In the genomic region with DNA sequence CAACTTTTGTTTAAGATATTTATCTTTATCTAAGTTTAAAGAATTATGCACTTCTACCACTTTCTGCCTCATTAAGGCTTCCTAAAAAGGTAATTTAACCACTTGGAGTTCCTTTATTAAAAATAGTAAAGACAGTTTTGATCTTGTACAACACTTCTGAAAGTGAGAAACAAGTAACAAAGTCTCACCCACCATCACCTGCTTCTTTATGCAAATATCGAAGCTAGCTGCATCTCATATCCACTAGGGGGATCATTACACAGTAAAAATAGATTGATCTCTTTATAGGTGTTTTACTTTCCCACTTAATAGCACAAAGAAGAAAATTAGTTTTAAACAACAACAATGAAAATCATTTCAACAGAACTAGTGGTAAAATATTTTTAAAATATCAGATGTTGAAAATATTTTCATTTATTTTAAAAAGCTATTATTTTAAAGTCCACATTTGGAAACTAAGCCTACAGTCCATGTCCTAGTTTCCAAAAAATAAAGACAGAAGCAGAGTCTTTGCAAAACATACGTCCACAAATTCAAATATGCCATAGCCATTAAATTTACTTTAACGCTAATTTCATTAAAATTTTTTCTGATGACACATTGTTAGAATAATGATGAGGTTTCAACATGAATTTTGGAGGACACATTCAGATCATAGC, we compare ENCODE assay signal across 8 cellular contexts.
DNase-seq lines count a peak whose midpoint lies in the region; ATAC-seq and TF ChIP-seq lines count a peak whose summit lies in the region.

No MANE protein-coding gene starts in this region.

- H3K4me2 ChIP-seq in OCI-LY3 (ENCODE audit: low read length): peak overlapping the region; percentile 59

- H3K4me1 ChIP-seq in OCI-LY3 (ENCODE audit: low read length) (peaks cover 46% of the 10 kb centered on the region), uterus (no peaks in the 10 kb centered on the region)

- peak overlapping the region; percentile 81 for H3K27ac ChIP-seq in OCI-LY3 (ENCODE audit: low read length)
- no peak overlapping the region for H3K27ac ChIP-seq in uterus

- TF ChIP-seq CTCF in OCI-LY3 (IDR thresholded peaks at IDR 0.05; ENCODE audit: low read depth, low read length) (peak; percentile 63), foreskin fibroblast (IDR thresholded peaks at IDR 0.05; ENCODE audit: low read depth, low read length) (peak; percentile 37), uterus (IDR thresholded peaks at IDR 0.05) (peak; percentile 17 to 31 (median 22))

- ATAC-seq in GM19397 (IDR thresholded peaks at IDR 0.05; ENCODE audit: unreplicated experiment) (peak; percentile 89), HG03354 (IDR thresholded peaks at IDR 0.05; ENCODE audit: poor library complexity, severe bottlenecking, unreplicated experiment) (peak; percentile 97), esophagus mucosa (no peak)

- intact Hi-C loops in uterus (cut with DNase I; ENCODE audit: low total_unique reads): no loop called here

- peak overlapping the region; percentile 46 for H3K9ac ChIP-seq in OCI-LY3 (ENCODE audit: low read length)

- H4K20me1 ChIP-seq in OCI-LY3 (ENCODE audit: insufficient read depth, low read length): peaks cover 34% of the 10 kb centered on the region; the same call in 1 of the 2 replicates

- H3K79me2 ChIP-seq in OCI-LY3 (ENCODE audit: low read length): peaks cover 63% of the 10 kb centered on the region

- no peak for TF ChIP-seq POLR2A in uterus (IDR thresholded peaks at IDR 0.05)

- no peak overlapping the region for H2AFZ ChIP-seq in OCI-LY3 (ENCODE audit: low read depth, low read length)

- H3K27me3 ChIP-seq in OCI-LY3 (ENCODE audit: low read depth, low read length): no peaks in the 10 kb centered on the region
- H3K27me3 ChIP-seq in uterus: no peaks in the 10 kb centered on the region

- H3K36me3 ChIP-seq in OCI-LY3 (replicated peaks; ENCODE audit: low read depth, low read length): peaks cover 21% of the 10 kb centered on the region
- no peaks in the 10 kb centered on the region for H3K36me3 ChIP-seq in uterus

- H3K4me3 ChIP-seq in OCI-LY3 (ENCODE audit: low read length) (peak overlapping the region; percentile 32), foreskin fibroblast (ENCODE audit: low read depth in 1 of 2, low read length in 2 of 2) (no peak overlapping the region), uterus (no peak overlapping the region)

- no peaks in the 10 kb centered on the region for H3K9me3 ChIP-seq in OCI-LY3 (ENCODE audit: insufficient read depth, low read length)
- peaks cover 0 to 2% of the 10 kb centered on the region in 2 donors for H3K9me3 ChIP-seq in uterus

- peak; percentile 98 for DNase-seq in DMS53 (lab: John Stamatoyannopoulos, UW)
- no peak for DNase-seq in foreskin fibroblast
- DNase-seq in uterus: no peak
- DNase-seq in stimulated activated CD4-positive, alpha-beta T cell treated with anti-CD3 and anti-CD28 coated beads, Interleukin-4, amount 100 ng/mL, for 4 hours: no peak
